In genomic region chr5:74822288-74822687, GRCh38 we compare ENCODE assay signal across 21 cellular contexts.
"Had no signal": no experiment of that assay in that cellular context is flagged by ENCODE, and none has a peak within 500 bp of the region (broad histone marks: within the 10 kb centered on the region; RNA-seq: fewer than 3 reads in every experiment).

No MANE protein-coding gene starts in this region.

- H3K36me3 ChIP-seq: breast epithelium had no signal

- H3K4me3 ChIP-seq: breast epithelium had no signal

- DNase-seq: activated CD4-positive, alpha-beta memory T cell treated with anti-CD3 and anti-CD28 coated beads, Interleukin-2, amount 10 ng/mL, durations not matched to agents 7 days and 5 days; activated CD4-positive, alpha-beta T cell treated with anti-CD3 and anti-CD28 coated beads for 36 hours; activated CD4-positive, alpha-beta T cell treated with anti-CD3 and anti-CD28 coated beads, Interleukin-2, amount 50 U/mL, for 1 hour; activated T-cell treated with anti-CD3 and anti-CD28 coated beads for 4 hours; aorta; caudate nucleus; MM.1S; NCI-H1105 treated with DMSO at 0.1 percent for 48 hours; NCI-H1436 treated with DMSO at 0.1 percent for 48 hours; NCI-H187; NCI-H2081; NCI-H510A treated with DMSO at 0.1 percent for 48 hours; NCI-H69; NK-92 treated with Interleukin-12 subunit alpha and Interleukin-12 subunit beta, amount 100 ng/mL, for 24 hours; OCI-M1; SIG-M5; T-cell; T-helper 2 cell; T1000 had no signal

- H3K4me3 Mint-ChIP-seq: activated CD4-positive, alpha-beta memory T cell treated with anti-CD3 and anti-CD28 coated beads, Interleukin-2, amount 10 ng/mL, durations not matched to agents 7 days and 5 days; activated CD4-positive, alpha-beta T cell treated with anti-CD3 and anti-CD28 coated beads for 36 hours; activated naive CD4-positive, alpha-beta T cell treated with anti-CD3 and anti-CD28 coated beads, Interleukin-2, amount 50 U/mL, for 24 hours; T-cell had no signal

- ATAC-seq: activated CD4-positive, alpha-beta T cell treated with anti-CD3 and anti-CD28 coated beads for 36 hours; T-cell had no signal

- H3K27ac ChIP-seq: breast epithelium had no signal

- H3K27me3 ChIP-seq: breast epithelium had no signal

- H3K27ac Mint-ChIP-seq: activated CD4-positive, alpha-beta memory T cell treated with anti-CD3 and anti-CD28 coated beads, Interleukin-2, amount 10 ng/mL, durations not matched to agents 7 days and 5 days; activated CD4-positive, alpha-beta T cell treated with anti-CD3 and anti-CD28 coated beads for 36 hours; activated naive CD4-positive, alpha-beta T cell treated with anti-CD3 and anti-CD28 coated beads, Interleukin-2, amount 50 U/mL, for 24 hours; T-cell had no signal

- H3K27me3 Mint-ChIP-seq: activated CD4-positive, alpha-beta memory T cell treated with anti-CD3 and anti-CD28 coated beads, Interleukin-2, amount 10 ng/mL, durations not matched to agents 7 days and 5 days; activated CD4-positive, alpha-beta T cell treated with anti-CD3 and anti-CD28 coated beads for 36 hours; activated naive CD4-positive, alpha-beta T cell treated with anti-CD3 and anti-CD28 coated beads, Interleukin-2, amount 50 U/mL, for 24 hours; T-cell had no signal

- H3K9me3 ChIP-seq: breast epithelium had no signal

- H3K4me1 ChIP-seq: breast epithelium had no signal

- H3K4me1 Mint-ChIP-seq: activated CD4-positive, alpha-beta memory T cell treated with anti-CD3 and anti-CD28 coated beads, Interleukin-2, amount 10 ng/mL, durations not matched to agents 7 days and 5 days; activated CD4-positive, alpha-beta T cell treated with anti-CD3 and anti-CD28 coated beads for 36 hours had no signal

- H3K9me3 Mint-ChIP-seq: activated CD4-positive, alpha-beta memory T cell treated with anti-CD3 and anti-CD28 coated beads, Interleukin-2, amount 10 ng/mL, durations not matched to agents 7 days and 5 days; activated naive CD4-positive, alpha-beta T cell treated with anti-CD3 and anti-CD28 coated beads, Interleukin-2, amount 50 U/mL, for 24 hours; T-cell had no signal
